In the genomic region with DNA sequence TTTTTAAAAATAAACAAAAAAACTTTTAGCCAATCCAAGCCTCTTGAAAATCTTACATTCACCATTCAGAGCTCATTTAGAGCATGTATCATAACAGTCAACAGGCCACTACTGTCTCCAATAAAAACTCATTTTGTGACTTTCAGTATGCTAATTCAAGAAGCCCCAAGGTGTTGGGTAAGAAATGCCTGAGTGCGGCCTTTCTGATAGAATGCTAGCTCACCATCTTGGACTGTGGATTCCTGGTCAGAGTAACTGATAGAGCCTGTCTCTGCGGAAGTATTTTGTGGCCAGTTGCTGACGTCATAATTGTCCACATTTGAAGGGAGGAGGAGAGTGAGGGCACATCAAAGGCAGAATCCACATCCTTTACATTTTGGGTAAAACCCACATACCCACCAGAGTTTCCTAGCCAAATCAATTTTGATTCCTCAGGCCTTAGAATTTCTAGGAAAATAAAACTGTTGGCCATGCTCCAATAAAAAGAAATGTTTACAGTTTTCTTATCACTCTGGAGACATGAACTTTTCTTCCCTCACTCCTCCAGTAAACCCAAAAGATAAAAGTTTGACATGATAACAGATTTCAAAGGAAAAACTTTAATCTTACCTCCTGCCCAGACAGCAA, we compare ENCODE assay signal across 24 cellular contexts. TPM values are rescaled to one million over a fixed set of nuclear protein-coding genes. Genes with fewer than 3 reads are reported as not detected.
DNase-seq lines count a peak whose midpoint lies in the region; ATAC-seq, FAIRE-seq and TF ChIP-seq lines count a peak whose summit lies in the region.
"Had no signal": no experiment of that assay in that cellular context is flagged by ENCODE, and none has a peak within 500 bp of the region (broad histone marks: within the 10 kb centered on the region; RNA-seq: fewer than 3 reads in every experiment).

No MANE protein-coding gene starts in this region.

- no peaks in the 10 kb centered on the region for H3K27me3 Mint-ChIP-seq in activated CD4-positive, alpha-beta T cell treated with anti-CD3 and anti-CD28 coated beads for 36 hours
- no peaks in the 10 kb centered on the region for H3K27me3 Mint-ChIP-seq in activated naive CD8-positive, alpha-beta T cell treated with anti-CD3 and anti-CD28 coated beads, Interleukin-2, amount 50 U/mL, for 24 hours
- H3K27me3 Mint-ChIP-seq in immature natural killer cell (ENCODE audit: low read depth in 3 of 3) = peaks cover 2 to 8% (median 2%) of the 10 kb centered on the region in 3 donors

- CTCF ChIA-PET in activated CD4-positive, alpha-beta T cell treated with anti-CD3 and anti-CD28 coated beads for 36 hours (lab: Charles Lee) = no interaction called here

- no peak for DNase-seq in activated CD4-positive, alpha-beta T cell treated with anti-CD3 and anti-CD28 coated beads for 36 hours
- no peak for DNase-seq in activated CD4-positive, alpha-beta T cell treated with anti-CD3 and anti-CD28 coated beads, Interleukin-2, amount 50 U/mL, for 4 hours
- DNase-seq in activated naive CD8-positive, alpha-beta T cell treated with anti-CD3 and anti-CD28 coated beads, Interleukin-2, amount 50 U/mL, for 24 hours = no peak
- peak; percentile 55 to 65 (median 56) for DNase-seq in immature natural killer cell
- DNase-seq in stimulated activated naive CD8-positive, alpha-beta T cell treated with anti-CD3 and anti-CD28 coated beads, Interleukin-15, Interleukin-2, amounts not matched to agents 100 U/mL and 50 U/mL, for 24 hours = no peak
- no peak for DNase-seq in GM12891 (ENCODE audit: insufficient read length, low spot score)
- DNase-seq: activated effector memory CD4-positive, alpha-beta T cell treated with Interleukin-2 at 50 U/mL for 16 hours; adrenal gland; AML-193; DND-41; NCI-H1092; NCI-H2029; NCI-H446; nephron progenitor cell; Peyer's patch; SK-N-SH; substantia nigra; uterus had no signal

- H3K27ac Mint-ChIP-seq in activated CD4-positive, alpha-beta T cell treated with anti-CD3 and anti-CD28 coated beads for 36 hours = no peak overlapping the region
- peak overlapping the region; percentile 57 for H3K27ac Mint-ChIP-seq in activated naive CD8-positive, alpha-beta T cell treated with anti-CD3 and anti-CD28 coated beads, Interleukin-2, amount 50 U/mL, for 24 hours
- peak overlapping the region in 4 of 6 donors; percentile 3 to 59 (median 50) for H3K27ac Mint-ChIP-seq in immature natural killer cell
- H3K27ac Mint-ChIP-seq: memory B cell had no signal

- no peak for FAIRE-seq in GM12891 (lab: Jason Lieb, UNC)
- FAIRE-seq: HTR-8/SVneo had no signal

- POLR2A ChIA-PET in activated CD4-positive, alpha-beta T cell treated with anti-CD3 and anti-CD28 coated beads for 36 hours (lab: Charles Lee) = no interaction called here

- H3K4me1 Mint-ChIP-seq in activated CD4-positive, alpha-beta T cell treated with anti-CD3 and anti-CD28 coated beads for 36 hours = peaks cover 2% of the 10 kb centered on the region
- peaks cover 15% of the 10 kb centered on the region for H3K4me1 Mint-ChIP-seq in activated naive CD8-positive, alpha-beta T cell treated with anti-CD3 and anti-CD28 coated beads, Interleukin-2, amount 50 U/mL, for 24 hours
- peaks cover 13 to 20% of the 10 kb centered on the region in 2 donors for H3K4me1 Mint-ChIP-seq in immature natural killer cell
- H3K4me1 Mint-ChIP-seq: memory B cell had no signal

- no peaks in the 10 kb centered on the region for H3K36me3 Mint-ChIP-seq in activated CD4-positive, alpha-beta T cell treated with anti-CD3 and anti-CD28 coated beads for 36 hours (ENCODE audit: low read depth)
- H3K36me3 Mint-ChIP-seq in activated naive CD8-positive, alpha-beta T cell treated with anti-CD3 and anti-CD28 coated beads, Interleukin-2, amount 50 U/mL, for 24 hours (ENCODE audit: low read depth) = no peaks in the 10 kb centered on the region
- peaks cover 0 to 4% (median 3%) of the 10 kb centered on the region in 3 donors for H3K36me3 Mint-ChIP-seq in immature natural killer cell

- H3K9me3 Mint-ChIP-seq in activated CD4-positive, alpha-beta T cell treated with anti-CD3 and anti-CD28 coated beads for 36 hours (ENCODE audit: low read depth) = no peaks in the 10 kb centered on the region
- H3K9me3 Mint-ChIP-seq in activated naive CD8-positive, alpha-beta T cell treated with anti-CD3 and anti-CD28 coated beads, Interleukin-2, amount 50 U/mL, for 24 hours = no peaks in the 10 kb centered on the region
- H3K9me3 Mint-ChIP-seq in immature natural killer cell = no peaks in the 10 kb centered on the region
- H3K9me3 Mint-ChIP-seq: nephron progenitor cell had no signal

- no peak overlapping the region for H3K4me3 Mint-ChIP-seq in activated CD4-positive, alpha-beta T cell treated with anti-CD3 and anti-CD28 coated beads for 36 hours
- H3K4me3 Mint-ChIP-seq in activated naive CD8-positive, alpha-beta T cell treated with anti-CD3 and anti-CD28 coated beads, Interleukin-2, amount 50 U/mL, for 24 hours = no peak overlapping the region
- peak overlapping the region in 3 of 5 donors; percentile 5 to 49 (median 26) for H3K4me3 Mint-ChIP-seq in immature natural killer cell
- H3K4me3 Mint-ChIP-seq: memory B cell, nephron progenitor cell had no signal

- TF ChIP-seq POLR2A in GM12891 (IDR thresholded peaks at IDR 0.05; ENCODE audit: low read depth, low read length) = no peak

- intact Hi-C loops in activated CD4-positive, alpha-beta T cell treated with anti-CD3 and anti-CD28 coated beads for 36 hours (cut with DNase I, micrococcal nuclease) = no loop called here

- peak; percentile 23 for ATAC-seq in activated CD4-positive, alpha-beta T cell treated with anti-CD3 and anti-CD28 coated beads for 36 hours
- ATAC-seq in activated naive CD8-positive, alpha-beta T cell treated with anti-CD3 and anti-CD28 coated beads, Interleukin-2, amount 50 U/mL, for 24 hours = peak; percentile 65
- peak; percentile 69 for ATAC-seq in stimulated activated naive CD8-positive, alpha-beta T cell treated with anti-CD3 and anti-CD28 coated beads, Interleukin-15, Interleukin-2, amounts not matched to agents 100 U/mL and 50 U/mL, for 24 hours
- ATAC-seq in HG02870 (IDR thresholded peaks at IDR 0.05; ENCODE audit: unreplicated experiment) (no peak), GM18519 (IDR thresholded peaks at IDR 0.05; ENCODE audit: low FRiP score, unreplicated experiment) (no peak)
- ATAC-seq: activated CD4-positive, CD25-positive, alpha-beta regulatory T cell treated with anti-CD3 and anti-CD28 coated beads, Interleukin-2, amount 50 U/mL, for 24 hours; gastroesophageal sphincter had no signal

TF ChIP-seq in GM12891, 5 proteins besides CTCF, POLR2A, EP300 and RAD21:
- TF ChIP-seq POU2F2 (IDR thresholded peaks at IDR 0.05; ENCODE audit: low read depth, low read length) (no peak), SPI1 (IDR thresholded peaks at IDR 0.05; ENCODE audit: low read depth, low read length) (no peak), PAX5 (IDR thresholded peaks at IDR 0.05; ENCODE audit: insufficient read depth, low read length, severe bottlenecking) (no peak), POLR2AphosphoS5 (IDR thresholded peaks at IDR 0.05; ENCODE audit: low read depth, low read length) (no peak), TAF1 (IDR thresholded peaks at IDR 0.05; ENCODE audit: low read depth, low read length) (no peak)

RNA-seq across cellular contexts. Expression of a gene that starts 41.1 kb away (rescaled TPM):
- total RNA-seq in activated CD4-positive, alpha-beta T cell treated with anti-CD3 and anti-CD28 coated beads for 36 hours = 10 to 100 TPM; 24.0 to 25.9 TPM
- polyA plus RNA-seq in immature natural killer cell = 10 to 100 TPM; 18.0 to 40.5 (median 18.3) TPM
- 8.2 TPM for polyA plus RNA-seq in GM12891 (2012; ENCODE audit: low read depth, missing spikeins)

Comparison
In these comparisons a context has a peak if more than half of its experiments do, and no peak if none do; other contexts are left out.
1. ATAC-seq: peak in activated CD4-positive, alpha-beta T cell treated with anti-CD3 and anti-CD28 coated beads for 36 hours (single experiment), activated naive CD8-positive, alpha-beta T cell treated with anti-CD3 and anti-CD28 coated beads, Interleukin-2, amount 50 U/mL, for 24 hours (single experiment) and stimulated activated naive CD8-positive, alpha-beta T cell treated with anti-CD3 and anti-CD28 coated beads, Interleukin-15, Interleukin-2, amounts not matched to agents 100 U/mL and 50 U/mL, for 24 hours (single experiment); none in HG02870 (single experiment) and GM18519 (single experiment).
2. DNase-seq: peak in immature natural killer cell (3 of 3); none in activated CD4-positive, alpha-beta T cell treated with anti-CD3 and anti-CD28 coated beads for 36 hours (single experiment), activated CD4-positive, alpha-beta T cell treated with anti-CD3 and anti-CD28 coated beads, Interleukin-2, amount 50 U/mL, for 4 hours (0 of 2), activated naive CD8-positive, alpha-beta T cell treated with anti-CD3 and anti-CD28 coated beads, Interleukin-2, amount 50 U/mL, for 24 hours (single experiment), stimulated activated naive CD8-positive, alpha-beta T cell treated with anti-CD3 and anti-CD28 coated beads, Interleukin-15, Interleukin-2, amounts not matched to agents 100 U/mL and 50 U/mL, for 24 hours (single experiment) and GM12891 (single experiment).
3. H3K4me3 Mint-ChIP-seq: peak in immature natural killer cell (3 of 5); none in activated CD4-positive, alpha-beta T cell treated with anti-CD3 and anti-CD28 coated beads for 36 hours (single experiment) and activated naive CD8-positive, alpha-beta T cell treated with anti-CD3 and anti-CD28 coated beads, Interleukin-2, amount 50 U/mL, for 24 hours (single experiment).